26 cellular contexts compared by ENCODE assay signal in the genomic region with DNA sequence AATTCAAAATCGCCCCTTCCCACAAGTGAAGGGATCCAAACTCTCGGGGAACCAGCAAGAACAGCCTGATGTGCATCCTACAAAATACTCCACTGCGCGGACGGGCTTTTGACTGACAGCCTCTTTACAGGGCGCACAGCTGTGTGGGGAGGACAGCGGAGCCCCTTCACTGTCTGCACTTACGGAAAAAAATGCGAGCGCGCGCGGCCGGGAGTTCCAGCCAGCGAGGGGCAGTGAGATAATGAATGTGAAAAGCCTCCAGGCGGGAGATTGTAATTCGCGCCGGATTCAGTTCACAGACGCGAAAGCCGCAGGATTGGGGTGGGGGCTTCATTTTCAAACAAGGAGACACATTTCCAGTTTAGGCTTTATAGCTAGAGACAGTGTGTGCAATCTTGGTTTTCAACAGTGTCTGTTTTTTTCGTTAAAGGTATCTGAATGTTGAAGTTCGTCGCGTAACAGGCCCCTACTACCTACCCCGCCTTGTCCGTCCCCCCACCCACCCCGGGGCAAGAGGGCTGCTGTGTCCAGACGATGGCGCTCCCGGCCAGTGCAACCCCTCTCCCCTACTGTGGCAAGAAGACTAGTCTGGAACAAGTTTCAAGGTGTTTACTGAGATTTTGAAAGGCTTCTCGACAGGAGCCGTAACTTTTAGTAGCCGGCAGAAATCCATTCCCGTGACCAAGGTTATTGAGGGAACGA. TPM values are rescaled to one million over a fixed set of nuclear protein-coding genes. Genes with fewer than 3 reads are reported as not detected.
DNase-seq lines count a peak whose midpoint lies in the region; ATAC-seq, FAIRE-seq and TF ChIP-seq lines count a peak whose summit lies in the region.
"Had no signal": no experiment of that assay in that cellular context is flagged by ENCODE, and none has a peak within 500 bp of the region (broad histone marks: within the 10 kb centered on the region; RNA-seq: fewer than 3 reads in every experiment).

No MANE protein-coding gene starts in this region.

- H2AFZ ChIP-seq in astrocyte (ENCODE audit: low read depth, low read length) = no peak overlapping the region
- no peak overlapping the region for H2AFZ ChIP-seq in trophoblast cell (ENCODE audit: insufficient read depth, low read length, poor library complexity)
- no peak overlapping the region for H2AFZ ChIP-seq in Karpas-422 (ENCODE audit: low read length)
- H2AFZ ChIP-seq: parathyroid adenoma had no signal

- H3K4me3 Mint-ChIP-seq in astrocyte (ENCODE audit: unreplicated experiment) = peak overlapping the region; percentile 73
- H3K4me3 Mint-ChIP-seq: activated naive CD8-positive, alpha-beta T cell treated with anti-CD3 and anti-CD28 coated beads, Interleukin-2, amount 10 ng/mL, durations not matched to agents 7 days and 5 days; activated T-helper 1 cell treated with anti-CD3 and anti-CD28 coated beads, Interleukin-12 subunit alpha, Interleukin-12 subunit beta, Interleukin-2, Interleukin-4 antibody, amounts not matched to agents 30 ng/mL and 10 ng/mL and 1 ng/mL, durations not matched to agents 14 hours and 24 hours and 36 hours had no signal

- H2AK5ac ChIP-seq in trophoblast cell (ENCODE audit: low read length) = no peak overlapping the region

- peaks cover 78% of the 10 kb centered on the region for H3K27me3 ChIP-seq in HUES48 (ENCODE audit: control insufficient read depth, insufficient read depth, low read length)
- H3K27me3 ChIP-seq in astrocyte (ENCODE audit: insufficient read depth, low read length) = peaks cover 16% of the 10 kb centered on the region
- peaks cover 29% of the 10 kb centered on the region for H3K27me3 ChIP-seq in trophoblast cell (ENCODE audit: insufficient read depth, low read length)
- H3K27me3 ChIP-seq in Karpas-422 (ENCODE audit: low read length) = no peaks in the 10 kb centered on the region

- no peak for TF ChIP-seq CTCF in astrocyte (IDR thresholded peaks at IDR 0.05; ENCODE audit: insufficient read depth, low read depth, low read length)

- H3K9me3 Mint-ChIP-seq in astrocyte (ENCODE audit: unreplicated experiment) = peaks cover 2% of the 10 kb centered on the region
- H3K9me3 Mint-ChIP-seq in activated naive CD4-positive, alpha-beta T cell treated with anti-CD3 and anti-CD28 coated beads, Interleukin-2, amount 50 U/mL, for 72 hours = no peaks in the 10 kb centered on the region
- H3K9me3 Mint-ChIP-seq: activated naive CD8-positive, alpha-beta T cell treated with anti-CD3 and anti-CD28 coated beads, Interleukin-2, amount 10 ng/mL, durations not matched to agents 7 days and 5 days; activated T-helper 1 cell treated with anti-CD3 and anti-CD28 coated beads, Interleukin-12 subunit alpha, Interleukin-12 subunit beta, Interleukin-2, Interleukin-4 antibody, amounts not matched to agents 30 ng/mL and 10 ng/mL and 1 ng/mL, durations not matched to agents 14 hours and 24 hours and 36 hours had no signal

- H3K27ac ChIP-seq in HUES48 (ENCODE audit: low read depth, low read length) (no peak overlapping the region), astrocyte (ENCODE audit: low read depth, low read length) (no peak overlapping the region), trophoblast cell (ENCODE audit: low read depth, low read length) (no peak overlapping the region), Karpas-422 (ENCODE audit: low read length) (no peak overlapping the region)
- H3K27ac ChIP-seq: epithelial cell of prostate, parathyroid adenoma, RWPE1, stomach, upper lobe of left lung had no signal

- peak overlapping the region; percentile 57 for H3K4me3 ChIP-seq in HUES48 (ENCODE audit: low read depth, low read length)
- no peak overlapping the region for H3K4me3 ChIP-seq in astrocyte (ENCODE audit: insufficient read depth, low read depth, low read length)
- H3K4me3 ChIP-seq in iPS-18c (ENCODE audit: insufficient read depth, low read depth, low read length) = peak overlapping the region; percentile 36; the same call in 1 of the 2 replicates
- H3K4me3 ChIP-seq in trophoblast cell (ENCODE audit: low read depth, low read length) = no peak overlapping the region
- no peak overlapping the region for H3K4me3 ChIP-seq in Karpas-422 (ENCODE audit: low read length)
- H3K4me3 ChIP-seq: stomach, upper lobe of left lung had no signal

- no peak overlapping the region for H2BK120ac ChIP-seq in trophoblast cell (ENCODE audit: insufficient read depth, low read length, poor library complexity)

- H3K4ac ChIP-seq in trophoblast cell (ENCODE audit: low read depth, low read length) = no peak overlapping the region

- H3K9ac ChIP-seq in HUES48 (ENCODE audit: low read depth, low read length) (no peak overlapping the region), astrocyte (ENCODE audit: low read length) (no peak overlapping the region), trophoblast cell (ENCODE audit: low read length) (no peak overlapping the region), Karpas-422 (ENCODE audit: low read length) (no peak overlapping the region)
- H3K9ac ChIP-seq: parathyroid adenoma had no signal

- no peak overlapping the region for H2BK5ac ChIP-seq in trophoblast cell (ENCODE audit: low read depth, low read length, poor library complexity)

- peaks cover 2% of the 10 kb centered on the region for H3K4me1 Mint-ChIP-seq in astrocyte (ENCODE audit: low read depth, unreplicated experiment)

- H3K79me1 ChIP-seq in trophoblast cell (ENCODE audit: low read length) = no peaks in the 10 kb centered on the region

- H3K79me2 ChIP-seq in astrocyte (ENCODE audit: insufficient read depth, low read length) = no peaks in the 10 kb centered on the region
- no peaks in the 10 kb centered on the region for H3K79me2 ChIP-seq in trophoblast cell (ENCODE audit: control insufficient read depth, insufficient read depth, low read length, poor library complexity)
- no peaks in the 10 kb centered on the region for H3K79me2 ChIP-seq in Karpas-422 (ENCODE audit: low read length)
- H3K79me2 ChIP-seq: parathyroid adenoma had no signal

- H3K4me1 ChIP-seq in HUES48 (ENCODE audit: control insufficient read depth, insufficient read depth, low read length) (peaks cover 3% of the 10 kb centered on the region; the same call in 1 of the 2 replicates), astrocyte (ENCODE audit: insufficient read depth, low read length) (no peaks in the 10 kb centered on the region), trophoblast cell (ENCODE audit: control insufficient read depth in 1 of 2, insufficient read depth in 2 of 2, low read length in 2 of 2) (peaks cover 0 to 5% of the 10 kb centered on the region in 2 experiments), Karpas-422 (ENCODE audit: low read length) (no peaks in the 10 kb centered on the region)
- H3K4me1 ChIP-seq: parathyroid adenoma had no signal

- H3K27me3 Mint-ChIP-seq in astrocyte (ENCODE audit: low read depth, unreplicated experiment) = peaks cover 56% of the 10 kb centered on the region

- no CpG with 5 or more reads among the region's 37 CpGs for WGBS in trophoblast cell (ENCODE audit: extremely low coverage, insufficient coverage, insufficient read length)

- H4K91ac ChIP-seq in trophoblast cell (ENCODE audit: low read depth, low read length) = no peak overlapping the region

- H3K23ac ChIP-seq in trophoblast cell (ENCODE audit: low read length) = no peak overlapping the region

- H3K18ac ChIP-seq in trophoblast cell (ENCODE audit: low read length) = no peak overlapping the region

- no peak overlapping the region for H2BK12ac ChIP-seq in trophoblast cell (ENCODE audit: low read length)

- no peaks in the 10 kb centered on the region for H3K9me2 ChIP-seq in Karpas-422 (replicated peaks; ENCODE audit: insufficient read depth, low read length)

- H4K12ac ChIP-seq in trophoblast cell (ENCODE audit: low read depth, low read length) = no peak overlapping the region

- ATAC-seq in activated naive CD4-positive, alpha-beta T cell treated with anti-CD3 and anti-CD28 coated beads, Interleukin-2, amount 50 U/mL, for 72 hours = no peak
- ATAC-seq: HepG2 had no signal

- H3K27ac Mint-ChIP-seq in astrocyte (ENCODE audit: unreplicated experiment) = no peak overlapping the region
- no peak overlapping the region for H3K27ac Mint-ChIP-seq in activated naive CD4-positive, alpha-beta T cell treated with anti-CD3 and anti-CD28 coated beads, Interleukin-2, amount 50 U/mL, for 72 hours
- H3K27ac Mint-ChIP-seq: activated naive CD8-positive, alpha-beta T cell treated with anti-CD3 and anti-CD28 coated beads, Interleukin-2, amount 10 ng/mL, durations not matched to agents 7 days and 5 days; activated T-helper 1 cell treated with anti-CD3 and anti-CD28 coated beads, Interleukin-12 subunit alpha, Interleukin-12 subunit beta, Interleukin-2, Interleukin-4 antibody, amounts not matched to agents 30 ng/mL and 10 ng/mL and 1 ng/mL, durations not matched to agents 14 hours and 24 hours and 36 hours had no signal

- no peaks in the 10 kb centered on the region for H3K36me3 Mint-ChIP-seq in astrocyte (ENCODE audit: low read depth, unreplicated experiment)
- no peaks in the 10 kb centered on the region for H3K36me3 Mint-ChIP-seq in activated naive CD4-positive, alpha-beta T cell treated with anti-CD3 and anti-CD28 coated beads, Interleukin-2, amount 50 U/mL, for 72 hours

- FAIRE-seq in astrocyte (lab: Jason Lieb, UNC) = no peak
- FAIRE-seq: GM18507, HepG2 had no signal

- H3K14ac ChIP-seq in trophoblast cell (ENCODE audit: low read length) = no peak overlapping the region

- no peak overlapping the region for H4K8ac ChIP-seq in trophoblast cell (ENCODE audit: low read depth, low read length)

- H3K4me2 ChIP-seq in astrocyte (ENCODE audit: low read length) (no peak overlapping the region), trophoblast cell (ENCODE audit: low read length) (peak overlapping the region; percentile 78), Karpas-422 (ENCODE audit: low read depth, low read length, poor library complexity, severe bottlenecking) (no peak overlapping the region)

- DNase-seq in astrocyte (ENCODE audit: low read depth) (no peak), trophoblast cell (no peak), Karpas-422 (no peak), NCI-H2029 treated with DMSO at 0.1 percent for 48 hours (lab: John Stamatoyannopoulos, UW) (no peak)
- no peak for DNase-seq in activated naive CD4-positive, alpha-beta T cell treated with anti-CD3 and anti-CD28 coated beads, Interleukin-2, amount 50 U/mL, for 72 hours (ENCODE audit: low spot score in 2 of 2)
- DNase-seq: activated CD4-positive, CD25-positive, alpha-beta regulatory T cell treated with anti-CD3 and anti-CD28 coated beads, Interleukin-2, amount 50 U/mL, for 72 hours; activated naive CD8-positive, alpha-beta T cell treated with anti-CD3 and anti-CD28 coated beads, Interleukin-2, amount 10 ng/mL, durations not matched to agents 7 days and 5 days; AML-193; DND-41; foreskin fibroblast; NCI-H1436; stomach; T1000; upper lobe of left lung had no signal

- H4K20me1 ChIP-seq in astrocyte (ENCODE audit: insufficient read depth, low read length) = no peaks in the 10 kb centered on the region
- H4K20me1 ChIP-seq in Karpas-422 (ENCODE audit: insufficient read depth, low read depth, low read length) = no peaks in the 10 kb centered on the region

- peaks cover 22% of the 10 kb centered on the region for H3K9me3 ChIP-seq in HUES48 (ENCODE audit: control insufficient read depth, insufficient read depth, low read length)
- no peaks in the 10 kb centered on the region for H3K9me3 ChIP-seq in astrocyte (ENCODE audit: insufficient read depth, low read depth, low read length)
- peaks cover 18% of the 10 kb centered on the region for H3K9me3 ChIP-seq in iPS-18c (ENCODE audit: control insufficient read depth, insufficient read depth, low read length)
- H3K9me3 ChIP-seq in trophoblast cell (ENCODE audit: insufficient read depth, low read depth, low read length) = peaks cover 9% of the 10 kb centered on the region
- no peaks in the 10 kb centered on the region for H3K9me3 ChIP-seq in Karpas-422 (ENCODE audit: low read length)

- H3K36me3 ChIP-seq in HUES48 (ENCODE audit: control insufficient read depth, insufficient read depth, low read length) (no peaks in the 10 kb centered on the region), astrocyte (ENCODE audit: insufficient read depth, low read length) (no peaks in the 10 kb centered on the region), trophoblast cell (ENCODE audit: control insufficient read depth in 1 of 2, insufficient read depth in 2 of 2, low read length in 2 of 2) (no peaks in the 10 kb centered on the region), Karpas-422 (ENCODE audit: insufficient read depth, low read length) (no peaks in the 10 kb centered on the region)
- H3K36me3 ChIP-seq: stomach, upper lobe of left lung had no signal

RNA-seq across cellular contexts. Expression of gene GPR50, which starts 1.7 kb away (rescaled TPM):
- total RNA-seq in astrocyte = 0.67 and 1.00 TPM in 2 replicates
- polyA plus RNA-seq in trophoblast cell (2013) = 0.23 and 0.28 TPM in 2 replicates
- total RNA-seq in Karpas-422 (2014; rRNA removed; shearing (Covaris generic); ENCODE audit: low replicate concordance) = not detected in 2 replicates
- not detected for total RNA-seq in activated naive CD4-positive, alpha-beta T cell treated with anti-CD3 and anti-CD28 coated beads, Interleukin-2, amount 50 U/mL, for 72 hours
- total RNA-seq: activated naive CD8-positive, alpha-beta T cell treated with anti-CD3 and anti-CD28 coated beads, Interleukin-2, amount 10 ng/mL, durations not matched to agents 7 days and 5 days; activated T-helper 1 cell treated with anti-CD3 and anti-CD28 coated beads, Interleukin-12 subunit alpha, Interleukin-12 subunit beta, Interleukin-2, Interleukin-4 antibody, amounts not matched to agents 30 ng/mL and 10 ng/mL and 1 ng/mL, durations not matched to agents 14 hours and 24 hours and 36 hours; HepG2; liver; M059J; myocyte; skeletal muscle tissue; stomach; upper lobe of left lung had no signal
- polyA plus RNA-seq: HepG2, liver, stomach had no signal

Comparison
In these comparisons a context has a peak if more than half of its experiments do, and no peak if none do; other contexts are left out.
1. H3K4me3 ChIP-seq: peak in HUES48 (single experiment) and iPS-18c (single experiment); none in astrocyte (single experiment), trophoblast cell (single experiment) and Karpas-422 (single experiment).